In the genomic region with DNA sequence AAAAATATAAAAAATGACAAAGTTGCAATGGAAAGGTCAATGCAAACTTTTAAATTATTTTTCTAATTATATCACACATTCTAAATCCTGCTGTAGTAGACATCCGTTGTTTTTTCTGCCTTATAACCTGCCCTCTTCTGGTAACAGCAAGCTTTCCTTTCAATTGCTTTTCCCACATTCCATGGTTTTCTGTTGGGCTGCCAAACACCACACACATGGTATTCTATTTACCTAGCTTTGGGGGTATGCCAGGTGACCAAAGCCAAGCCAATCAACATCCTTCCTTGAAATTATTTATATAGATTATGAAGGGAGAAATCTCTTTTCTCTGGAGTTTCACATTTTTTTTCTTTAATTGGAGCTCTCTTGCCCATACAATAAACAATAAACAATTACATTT, we compare ENCODE assay signal across 13 cellular contexts. TPM values are rescaled to one million over a fixed set of nuclear protein-coding genes. Genes with fewer than 3 reads are reported as not detected.
DNase-seq lines count a peak whose midpoint lies in the region; ATAC-seq and TF ChIP-seq lines count a peak whose summit lies in the region.
"Had no signal": no experiment of that assay in that cellular context is flagged by ENCODE, and none has a peak within 500 bp of the region (broad histone marks: within the 10 kb centered on the region; RNA-seq: fewer than 3 reads in every experiment).

No MANE protein-coding gene starts in this region.

- peaks cover 46% of the 10 kb centered on the region for H3K27me3 Mint-ChIP-seq in activated CD8-positive, alpha-beta memory T cell treated with anti-CD3 and anti-CD28 coated beads, Interleukin-2, amount 10 ng/mL, durations not matched to agents 7 days and 5 days

- DNase-seq in DMS 273 (lab: John Stamatoyannopoulos, UW; ENCODE audit: unreplicated experiment) (peak; percentile 50), DMS 273 treated with DMSO at 0.1 percent for 48 hours (lab: John Stamatoyannopoulos, UW) (no peak), RKO (ENCODE audit: low spot score) (peak; percentile 20), fibroblast of gingiva (ENCODE audit: low read depth) (peak; percentile 30), gastrocnemius medialis (no peak), retina (no peak)
- no peak for DNase-seq in stimulated activated naive CD4-positive, alpha-beta T cell treated with Interleukin-2 at 50 U/mL for 16 hours (lab: John Stamatoyannopoulos, UW)
- DNase-seq in activated CD8-positive, alpha-beta memory T cell treated with anti-CD3 and anti-CD28 coated beads, Interleukin-2, amount 10 ng/mL, durations not matched to agents 7 days and 5 days: no peak
- DNase-seq: activated CD4-positive, alpha-beta T cell treated with anti-CD3 and anti-CD28 coated beads, Interleukin-2, amount 10 ng/mL, durations not matched to agents 7 days and 5 days; erythroblast; posterior cingulate gyrus had no signal

- H3K4me3 Mint-ChIP-seq in activated CD8-positive, alpha-beta memory T cell treated with anti-CD3 and anti-CD28 coated beads, Interleukin-2, amount 10 ng/mL, durations not matched to agents 7 days and 5 days: no peak overlapping the region
- H3K4me3 Mint-ChIP-seq: activated CD4-positive, alpha-beta T cell treated with anti-CD3 and anti-CD28 coated beads, Interleukin-2, amount 10 ng/mL, durations not matched to agents 7 days and 5 days; activated naive CD4-positive, alpha-beta T cell treated with anti-CD3 and anti-CD28 coated beads, Interleukin-2, amount 50 U/mL, for 24 hours had no signal

- no peaks in the 10 kb centered on the region for H3K9me3 ChIP-seq in gastrocnemius medialis

- H3K4me1 Mint-ChIP-seq in activated CD8-positive, alpha-beta memory T cell treated with anti-CD3 and anti-CD28 coated beads, Interleukin-2, amount 10 ng/mL, durations not matched to agents 7 days and 5 days: peaks cover 19% of the 10 kb centered on the region

- no peaks in the 10 kb centered on the region for H3K27me3 ChIP-seq in gastrocnemius medialis

- ATAC-seq in gastrocnemius medialis: no peak
- no peak for ATAC-seq in activated CD8-positive, alpha-beta memory T cell treated with anti-CD3 and anti-CD28 coated beads, Interleukin-2, amount 10 ng/mL, durations not matched to agents 7 days and 5 days

- CTCF ChIA-PET in activated CD8-positive, alpha-beta memory T cell treated with anti-CD3 and anti-CD28 coated beads, Interleukin-2, amount 10 ng/mL, durations not matched to agents 7 days and 5 days (lab: Charles Lee): no interaction called here

- H3K4me3 ChIP-seq in gastrocnemius medialis: no peak overlapping the region
- H3K4me3 ChIP-seq: SK-N-MC had no signal

- H3K27ac Mint-ChIP-seq in activated CD8-positive, alpha-beta memory T cell treated with anti-CD3 and anti-CD28 coated beads, Interleukin-2, amount 10 ng/mL, durations not matched to agents 7 days and 5 days: no peak overlapping the region
- H3K27ac Mint-ChIP-seq: activated CD4-positive, alpha-beta T cell treated with anti-CD3 and anti-CD28 coated beads, Interleukin-2, amount 10 ng/mL, durations not matched to agents 7 days and 5 days had no signal

- TF ChIP-seq CTCF in gastrocnemius medialis (IDR thresholded peaks at IDR 0.05 in 4 of 5, conservative IDR thresholded peaks at IDR 0.05 in 1 of 5): peak in 1 of 5 experiments; percentile 16

- H3K36me3 ChIP-seq in gastrocnemius medialis: no peaks in the 10 kb centered on the region

- peak overlapping the region in 3 of 4 donors; percentile 29 to 41 (median 32) for H3K27ac ChIP-seq in gastrocnemius medialis
- H3K27ac ChIP-seq: SK-N-MC had no signal

- no peaks in the 10 kb centered on the region for H3K36me3 Mint-ChIP-seq in activated CD8-positive, alpha-beta memory T cell treated with anti-CD3 and anti-CD28 coated beads, Interleukin-2, amount 10 ng/mL, durations not matched to agents 7 days and 5 days
- H3K36me3 Mint-ChIP-seq: activated naive CD4-positive, alpha-beta T cell treated with anti-CD3 and anti-CD28 coated beads, Interleukin-2, amount 50 U/mL, for 24 hours had no signal

- H3K9me3 Mint-ChIP-seq in activated CD8-positive, alpha-beta memory T cell treated with anti-CD3 and anti-CD28 coated beads, Interleukin-2, amount 10 ng/mL, durations not matched to agents 7 days and 5 days (ENCODE audit: low read depth): no peaks in the 10 kb centered on the region
- H3K9me3 Mint-ChIP-seq: activated CD4-positive, alpha-beta T cell treated with anti-CD3 and anti-CD28 coated beads, Interleukin-2, amount 10 ng/mL, durations not matched to agents 7 days and 5 days had no signal

- in situ Hi-C loops in gastrocnemius medialis (cut with MboI; ENCODE audit: low sequenced_read_pairs in 4 of 4): loop anchor here in 3 of 4 donors (5.0 to 10.0 kb wide), 2 partner anchors 55 to 63 kb away; no protein-coding TSS in a partner anchor

- peaks cover 18 to 26% of the 10 kb centered on the region in 2 donors for H3K4me1 ChIP-seq in gastrocnemius medialis

- no peak for TF ChIP-seq POLR2A in gastrocnemius medialis (IDR thresholded peaks at IDR 0.05)

- intact Hi-C loops in gastrocnemius medialis (cut with DNase I; ENCODE audit: low total_unique reads): loop anchor here (5.0 kb wide), 1 partner anchor 452 kb away; the partner anchor contains the start of gene SMG7

RNA-seq across cellular contexts. Expression of gene LAMC1, which starts 3.4 kb away (rescaled TPM):
- 100 to 1,000 TPM in 3 of 4 donors, 10 to 100 TPM in 1; 96.1 to 161 (median 135) TPM for total RNA-seq in gastrocnemius medialis
- total RNA-seq in activated CD8-positive, alpha-beta memory T cell treated with anti-CD3 and anti-CD28 coated beads, Interleukin-2, amount 10 ng/mL, durations not matched to agents 7 days and 5 days: under 1 TPM in 1 of 2 experiments, not detected in 1; 0.40 TPM
- total RNA-seq: activated CD4-positive, alpha-beta T cell treated with anti-CD3 and anti-CD28 coated beads, Interleukin-2, amount 10 ng/mL, durations not matched to agents 7 days and 5 days had no signal

Comparison
In these comparisons a context has a peak if more than half of its experiments do, and no peak if none do; other contexts are left out.
1. DNase-seq: peak in DMS 273 (single experiment), RKO (single experiment) and fibroblast of gingiva (single experiment); none in DMS 273 treated with DMSO at 0.1 percent for 48 hours (single experiment), gastrocnemius medialis (0 of 2), stimulated activated naive CD4-positive, alpha-beta T cell treated with Interleukin-2 at 50 U/mL for 16 hours (single experiment), activated CD8-positive, alpha-beta memory T cell treated with anti-CD3 and anti-CD28 coated beads, Interleukin-2, amount 10 ng/mL, durations not matched to agents 7 days and 5 days (single experiment) and retina (single experiment).
2. RNA of gene LAMC1, which starts 3.4 kb away (total RNA-seq): 96.1 to 161 TPM in gastrocnemius medialis; 0.40 TPM in activated CD8-positive, alpha-beta memory T cell treated with anti-CD3 and anti-CD28 coated beads, Interleukin-2, amount 10 ng/mL, durations not matched to agents 7 days and 5 days; every median in the first group is over 10 times any median in the second.